ENCODE assay signal across 12 cellular contexts in genomic region chr21:41630249-41630648, GRCh38.
DNase-seq lines count a peak whose midpoint lies in the region; ATAC-seq, FAIRE-seq and TF ChIP-seq lines count a peak whose summit lies in the region.
"Had no signal": no experiment of that assay in that cellular context is flagged by ENCODE, and none has a peak within 500 bp of the region (broad histone marks: within the 10 kb centered on the region; RNA-seq: fewer than 3 reads in every experiment).

No MANE protein-coding gene starts in this region.

- RAD21 ChIA-PET in GM12878 (lab: Charles Lee; ENCODE audit: unreplicated experiment) = no interaction called here

- no peak overlapping the region for H3K4ac ChIP-seq in mesendoderm (ENCODE audit: low read depth, low read length)

- no peak overlapping the region for H3K23ac ChIP-seq in mesendoderm (ENCODE audit: low read length)

- H2BK15ac ChIP-seq in mesendoderm (replicated peaks; ENCODE audit: low read depth) = no peak overlapping the region

- H4K20me1 ChIP-seq in GM12878 (ENCODE audit: control insufficient read depth, insufficient read depth) = no peaks in the 10 kb centered on the region

- no peak overlapping the region for H2BK5ac ChIP-seq in mesendoderm (ENCODE audit: low read length)

- no peak for TF ChIP-seq CTCF in GM12878 (IDR thresholded peaks at IDR 0.05 in 2 of 3, conservative IDR thresholded peaks at IDR 0.05 in 1 of 3; ENCODE audit: control insufficient read depth in 2 of 3, extremely low read depth in 1 of 3, insufficient read depth in 1 of 3, low read depth in 3 of 3, low read length in 3 of 3)

- no peak overlapping the region for H4K5ac ChIP-seq in mesendoderm (ENCODE audit: low read length)

- intact Hi-C loops in GM12878 (cut with micrococcal nuclease; ENCODE audit: unreplicated experiment) = no loop called here
- intact Hi-C loops in left colon (cut with DNase I, micrococcal nuclease) = no loop called here

- no peak overlapping the region for H2AK5ac ChIP-seq in mesendoderm (ENCODE audit: low read length)

- CTCF ChIA-PET in GM12878 (lab: Yijun Ruan, JAX) = no interaction called here

- H3K79me2 ChIP-seq in GM12878 (ENCODE audit: control insufficient read depth, insufficient read depth, low read length) = no peaks in the 10 kb centered on the region
- no peaks in the 10 kb centered on the region for H3K79me2 ChIP-seq in mesendoderm (ENCODE audit: control insufficient read depth, insufficient read depth, low read length)

- in situ Hi-C loops in GM12878 (cut with MboI) = no loop called here

- H3K27ac ChIP-seq in GM12878 (ENCODE audit: control insufficient read depth, insufficient read depth) (no peak overlapping the region), mesendoderm (ENCODE audit: low read depth, low read length) (no peak overlapping the region)

- SMC1A ChIA-PET in GM12878 (lab: Charles Lee; ENCODE audit: uncharacterized antibody, unreplicated experiment) = interaction anchor here (0.9 kb wide), 1 partner anchor 20 kb away, joined by 3 read pairs; no protein-coding TSS in a partner anchor

- POLR2A ChIA-PET in GM12878 (lab: Charles Lee) = no interaction called here

- no TSS peak for BruUV-seq in GM12878 (replicated peaks; lab: Mats Ljungman, UMichigan)

- H2AFZ ChIP-seq in GM12878 (ENCODE audit: control insufficient read depth, low read depth, low read length) = no peak overlapping the region

- no peak overlapping the region for H3K56ac ChIP-seq in mesendoderm (ENCODE audit: low read length)

- no peak overlapping the region for H3K4me2 ChIP-seq in GM12878 (ENCODE audit: control insufficient read depth, insufficient read depth)
- H3K4me2 ChIP-seq in mesendoderm (ENCODE audit: low read length) = no peak overlapping the region

- H3K36me3 ChIP-seq in GM12878 (ENCODE audit: control insufficient read depth in 2 of 2, insufficient read depth in 2 of 2, low read length in 1 of 2) = no peaks in the 10 kb centered on the region
- H3K36me3 ChIP-seq in mesendoderm (ENCODE audit: control insufficient read depth, insufficient read depth, low read length) = no peaks in the 10 kb centered on the region

- TF ChIP-seq EP300 in GM12878 (IDR thresholded peaks at IDR 0.05; ENCODE audit: borderline replicate concordance in 1 of 2, control insufficient read depth in 1 of 2, low read depth in 2 of 2, low read length in 2 of 2) = no peak

- no peak for TF ChIP-seq RAD21 in GM12878 (IDR thresholded peaks at IDR 0.05; ENCODE audit: insufficient read depth, low read depth, low read length)

- H3K4me3 ChIP-seq in GM12878 (no peak overlapping the region), mesendoderm (ENCODE audit: low read length) (no peak overlapping the region)

- no peaks in the 10 kb centered on the region; a peak in 1 of 4 replicates for H3K27me3 ChIP-seq in GM12878 (replicated peaks in 1 of 2; ENCODE audit: control insufficient read depth in 2 of 2, insufficient read depth in 2 of 2, low read length in 1 of 2)
- no peaks in the 10 kb centered on the region for H3K27me3 ChIP-seq in mesendoderm (ENCODE audit: insufficient read depth, low read length, poor library complexity)

- no peak overlapping the region for H2BK120ac ChIP-seq in mesendoderm (ENCODE audit: low read depth, low read length)

- H3K18ac ChIP-seq in mesendoderm (ENCODE audit: low read length) = no peak overlapping the region

- H3K9ac ChIP-seq in GM12878 (ENCODE audit: control insufficient read depth, insufficient read depth, low read length) (no peak overlapping the region), mesendoderm (ENCODE audit: low read length) (no peak overlapping the region)

- DNase-seq in AG08396 (ENCODE audit: low spot score) (peak; percentile 45), HS-27A (ENCODE audit: low read depth) (peak; percentile 91), GM12878 (ENCODE audit: low read depth, low spot score) (no peak), left colon (peak; percentile 59 to 83), mesendoderm (no peak)
- DNase-seq: activated T-cell treated with anti-CD3 and anti-CD28 coated beads for 4 hours; Caco-2; NCI-H1417; NK-92 treated with Interleukin-12 subunit alpha and Interleukin-12 subunit beta, amount 100 ng/mL, for 24 hours had no signal

- H3K79me1 ChIP-seq in mesendoderm (ENCODE audit: low read length) = no peaks in the 10 kb centered on the region

- FAIRE-seq in GM12878 (lab: Jason Lieb, UNC) = no peak

- TF ChIP-seq POLR2A in GM12878 (IDR thresholded peaks at IDR 0.05; ENCODE audit: low read depth, low read length) = no peak

- no peaks in the 10 kb centered on the region; the same call in 2 of the 3 replicates for H3K9me3 ChIP-seq in GM12878 (replicated peaks; ENCODE audit: control insufficient read depth, insufficient read depth, low read length)

- 43% methylated on average over 14 of the region's 14 CpGs for WGBS in GM12878 (ENCODE audit: insufficient coverage, insufficient replicate concordance, low lambda C conversion rate, missing lambda C conversion rate)
- no CpG with 5 or more reads among the region's 14 CpGs for WGBS in mesendoderm (ENCODE audit: extremely low coverage, insufficient coverage, low lambda C conversion rate)

- no peak overlapping the region for H4K8ac ChIP-seq in mesendoderm (ENCODE audit: low read depth, low read length)

- H3K4me1 ChIP-seq in GM12878 (ENCODE audit: control insufficient read depth, insufficient read depth, low read length) (no peaks in the 10 kb centered on the region), mesendoderm (ENCODE audit: control insufficient read depth, low read depth, low read length) (no peaks in the 10 kb centered on the region)

- ATAC-seq in GM12878 = no peak
- ATAC-seq in left colon = peak; percentile 80
- ATAC-seq in GM18520 (IDR thresholded peaks at IDR 0.05; ENCODE audit: unreplicated experiment) = no peak
- no peak for ATAC-seq in GM21576 (IDR thresholded peaks at IDR 0.05; ENCODE audit: unreplicated experiment)
- no peak for ATAC-seq in HG03095 (IDR thresholded peaks at IDR 0.05; ENCODE audit: unreplicated experiment)

TF ChIP-seq in GM12878, 131 proteins besides CTCF, POLR2A, EP300 and RAD21:
- TF ChIP-seq BCL3 (IDR thresholded peaks at IDR 0.05; ENCODE audit: borderline replicate concordance, insufficient read depth, low read depth, low read length, poor library complexity, severe bottlenecking) (peak; percentile 58), DPF2 (IDR thresholded peaks at IDR 0.05) (no peak), IRF4 (IDR thresholded peaks at IDR 0.05; ENCODE audit: low read depth, low read length) (no peak), PKNOX1 (IDR thresholded peaks at IDR 0.05) (no peak), ZBTB11 (CRISPR knock-in tag; IDR thresholded peaks at IDR 0.05) (no peak)

Comparison
In these comparisons a context has a peak if more than half of its experiments do, and no peak if none do; other contexts are left out.
1. DNase-seq: peak in AG08396 (single experiment), HS-27A (single experiment) and left colon (2 of 2); none in GM12878 (single experiment) and mesendoderm (single experiment).